In the genomic region with DNA sequence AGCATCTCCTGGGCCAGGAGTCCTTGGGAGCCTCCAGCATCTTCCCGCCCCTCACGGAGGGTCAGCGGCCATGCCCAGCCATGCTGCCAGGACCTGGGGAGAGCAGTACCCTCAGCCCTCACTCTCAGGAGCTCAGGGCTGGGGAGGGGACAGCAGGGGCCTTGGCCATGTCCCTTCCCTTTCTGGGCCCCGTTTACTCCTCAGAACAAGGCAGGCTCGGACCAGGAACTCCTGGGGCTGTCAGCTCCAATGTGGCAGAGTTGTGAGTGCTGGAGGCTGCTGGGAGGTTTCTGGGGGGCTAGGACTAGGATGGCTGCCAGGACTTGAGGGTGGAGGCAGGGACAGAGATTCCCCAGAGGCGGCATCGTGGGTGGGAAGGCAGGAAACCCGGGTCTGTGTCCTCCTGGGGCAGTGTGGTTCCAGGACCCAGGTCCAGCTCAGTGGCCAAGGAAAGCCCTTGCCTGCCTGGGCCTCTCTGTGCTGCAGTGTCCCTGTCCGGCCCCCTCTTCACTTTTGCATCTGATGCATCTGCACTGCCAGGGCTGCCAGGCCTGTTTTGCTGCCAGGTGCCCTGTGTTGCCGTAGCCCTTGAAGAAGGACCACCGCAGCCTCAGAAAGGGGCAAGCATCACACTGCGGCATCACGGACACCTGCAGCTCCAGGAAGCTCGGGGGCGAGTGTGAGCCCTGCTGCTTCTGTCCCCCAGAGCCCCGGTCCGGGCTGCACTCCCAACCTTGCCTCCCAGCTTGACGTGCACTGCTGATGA, we compare ENCODE assay signal across 16 cellular contexts.
DNase-seq lines count a peak whose midpoint lies in the region; ATAC-seq and TF ChIP-seq lines count a peak whose summit lies in the region.
"Had no signal": no experiment of that assay in that cellular context is flagged by ENCODE, and none has a peak within 500 bp of the region (broad histone marks: within the 10 kb centered on the region; RNA-seq: fewer than 3 reads in every experiment).

No MANE protein-coding gene starts in this region.

- H3K4me3 ChIP-seq in H7 (ENCODE audit: insufficient read depth, low read depth, low read length) (no peak overlapping the region), Panc1 (ENCODE audit: low read depth in 2 of 2, low read length in 2 of 2) (no peak overlapping the region), upper lobe of right lung (no peak overlapping the region)
- H3K4me3 ChIP-seq: BLaER1 treated with 17β-estradiol and CSF1 and Interleukin-3, amounts not matched to agents 10 nM and 100 nM had no signal

- DNase-seq in H7 (peak; percentile 39), Panc1 (ENCODE audit: low read depth, low spot score) (no peak), islet precursor cell (peak; percentile 37), osteocyte (ENCODE audit: extremely low spot score, unreplicated experiment) (peak; percentile 79), NCI-H345 treated with DMSO at 0.1 percent for 48 hours (lab: John Stamatoyannopoulos, UW; ENCODE audit: unreplicated experiment) (no peak), upper lobe of right lung (no peak), HK-2 (ENCODE audit: unreplicated experiment) (no peak)
- DNase-seq: CD8-positive, alpha-beta T cell; DMS 273 treated with DMSO at 0.1 percent for 48 hours; DMS53; DND-41; EL; HCEC 1CT; IMR-90 had no signal

- intact Hi-C loops in Panc1 (cut with micrococcal nuclease; ENCODE audit: unreplicated experiment) = no loop called here
- intact Hi-C loops in upper lobe of right lung (cut with DNase I) = no loop called here

- no peaks in the 10 kb centered on the region for H3K36me3 ChIP-seq in H7 (replicated peaks; ENCODE audit: control insufficient read depth, insufficient read depth, low read length)
- H3K36me3 ChIP-seq in Panc1 (ENCODE audit: control insufficient read depth, insufficient read depth, low read length) = no peaks in the 10 kb centered on the region
- H3K36me3 ChIP-seq in upper lobe of right lung = no peaks in the 10 kb centered on the region
- H3K36me3 ChIP-seq: BLaER1 treated with 17β-estradiol and CSF1 and Interleukin-3, amounts not matched to agents 10 nM and 100 nM had no signal

- no TSS peak for BruUV-seq in Panc1 (replicated peaks; lab: Mats Ljungman, UMichigan)

- CTCF ChIA-PET in Panc1 (lab: Charles Lee) = no interaction called here

- H3K9me3 Mint-ChIP-seq in osteocyte (ENCODE audit: unreplicated experiment) = no peaks in the 10 kb centered on the region
- H3K9me3 Mint-ChIP-seq: CD8-positive, alpha-beta T cell had no signal

- ATAC-seq in Panc1 (0 out of 2 replicates have a peak, but pooled peaks have one; percentile 20), upper lobe of right lung (no peak)
- ATAC-seq: CD8-positive, alpha-beta T cell had no signal

- in situ Hi-C loops in Panc1 (cut with HindIII; ENCODE audit: low pct_unique_long_range_greater_than_20kb, low sequenced_read_pairs) = no loop called here

- H3K9me3 ChIP-seq in Panc1 (ENCODE audit: control insufficient read depth, insufficient read depth, low read depth, low read length) (no peaks in the 10 kb centered on the region), upper lobe of right lung (no peaks in the 10 kb centered on the region)
- H3K9me3 ChIP-seq: BLaER1 treated with 17β-estradiol and CSF1 and Interleukin-3, amounts not matched to agents 10 nM and 100 nM had no signal

- no peak overlapping the region for H3K4me3 Mint-ChIP-seq in osteocyte (ENCODE audit: unreplicated experiment)
- H3K4me3 Mint-ChIP-seq: B cell; CD8-positive, alpha-beta T cell had no signal

- POLR2A ChIA-PET in Panc1 (lab: Charles Lee) = no interaction called here

- H3K4me1 Mint-ChIP-seq in osteocyte (ENCODE audit: unreplicated experiment) = no peaks in the 10 kb centered on the region
- H3K4me1 Mint-ChIP-seq: B cell had no signal

- H3K36me3 Mint-ChIP-seq in osteocyte (ENCODE audit: unreplicated experiment) = no peaks in the 10 kb centered on the region
- H3K36me3 Mint-ChIP-seq: CD8-positive, alpha-beta T cell had no signal

- TF ChIP-seq CTCF in Panc1 (IDR thresholded peaks at IDR 0.05) (no peak), osteocyte (IDR thresholded peaks at IDR 0.05) (no peak), upper lobe of right lung (IDR thresholded peaks at IDR 0.05) (no peak)

- H3K27me3 ChIP-seq in H7 (ENCODE audit: control insufficient read depth, insufficient read depth, low read length) (no peaks in the 10 kb centered on the region), Panc1 (ENCODE audit: control insufficient read depth, insufficient read depth, low read length) (no peaks in the 10 kb centered on the region; the same call in none of the 2 replicates), upper lobe of right lung (peaks cover 4% of the 10 kb centered on the region)
- H3K27me3 ChIP-seq: BLaER1 treated with 17β-estradiol and CSF1 and Interleukin-3, amounts not matched to agents 10 nM and 100 nM had no signal

- no peak overlapping the region for H3K27ac ChIP-seq in Panc1 (ENCODE audit: low read length)
- no peak overlapping the region for H3K27ac ChIP-seq in upper lobe of right lung
- H3K27ac ChIP-seq: BLaER1 treated with 17β-estradiol and CSF1 and Interleukin-3, amounts not matched to agents 10 nM and 100 nM had no signal

- peaks cover 22% of the 10 kb centered on the region for H3K27me3 Mint-ChIP-seq in osteocyte (ENCODE audit: unreplicated experiment)

- no peak overlapping the region for H3K27ac Mint-ChIP-seq in osteocyte (ENCODE audit: unreplicated experiment)
- H3K27ac Mint-ChIP-seq: B cell; CD8-positive, alpha-beta T cell had no signal

- H3K4me1 ChIP-seq in Panc1 (ENCODE audit: control insufficient read depth, insufficient read depth, low read length) (no peaks in the 10 kb centered on the region), upper lobe of right lung (no peaks in the 10 kb centered on the region)

Comparison
In these comparisons a context has a peak if more than half of its experiments do, and no peak if none do; other contexts are left out.
1. DNase-seq: peak in H7 (single experiment), islet precursor cell (single experiment) and osteocyte (single experiment); none in Panc1 (single experiment), NCI-H345 treated with DMSO at 0.1 percent for 48 hours (single experiment), upper lobe of right lung (single experiment) and HK-2 (single experiment).